8 cellular contexts compared by ENCODE assay signal in the genomic region with DNA sequence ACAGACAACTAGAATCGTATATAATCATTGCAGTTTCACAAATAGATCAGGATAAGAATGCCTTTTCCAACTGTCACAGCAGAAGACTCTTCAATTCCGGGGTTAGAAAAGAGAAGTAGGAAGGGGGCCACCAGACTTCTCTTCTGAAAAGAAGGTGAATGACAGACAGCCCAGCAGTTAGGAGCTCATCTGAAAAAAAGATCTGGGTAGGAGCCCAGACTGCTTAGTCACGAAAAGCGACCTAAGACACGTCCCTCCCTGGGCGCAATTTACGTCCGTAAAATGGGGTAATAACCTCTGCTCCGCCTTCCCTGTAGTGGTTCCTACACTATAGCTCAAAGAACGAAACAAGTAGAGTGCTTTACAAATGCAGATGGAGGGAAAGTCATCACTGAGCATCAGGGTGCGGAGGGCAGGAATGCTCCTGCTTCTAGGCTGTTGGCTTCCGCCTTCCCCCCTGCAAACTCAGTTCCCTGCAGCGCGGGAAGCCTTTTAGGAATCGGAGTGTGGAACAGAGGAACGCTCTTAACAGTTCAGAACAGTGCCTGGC. TPM values are rescaled to one million over a fixed set of nuclear protein-coding genes. Genes with fewer than 3 reads are reported as not detected.
DNase-seq lines count a peak whose midpoint lies in the region; ATAC-seq, FAIRE-seq and TF ChIP-seq lines count a peak whose summit lies in the region.

No MANE protein-coding gene starts in this region.

- CTCF ChIA-PET in endothelial cell of umbilical vein (lab: Charles Lee), result interaction anchor here (0.6 to 4.0 kb wide), 11 partner anchors 9 to 422 kb away, joined by 3 to 27 read pairs (median 4); partner anchors contain the start of gene CC2D1B

- H3K27ac ChIP-seq in endothelial cell of umbilical vein (ENCODE audit: insufficient read depth, low read depth, low read length) (peak overlapping the region; percentile 98), thymus (ENCODE audit: low read depth) (no peak overlapping the region)

- peak overlapping the region; percentile 83 for H2AFZ ChIP-seq in endothelial cell of umbilical vein (ENCODE audit: low read depth, low read length)

- peaks cover 34 to 44% of the 10 kb centered on the region in 2 donors for H3K4me1 Mint-ChIP-seq in natural killer cell

- H3K9me3 Mint-ChIP-seq in natural killer cell, result no peaks in the 10 kb centered on the region

- H3K4me3 Mint-ChIP-seq in natural killer cell, result peak overlapping the region; percentile 100

- H3K27ac Mint-ChIP-seq in natural killer cell, result peak overlapping the region; percentile 95 to 98

- H3K4me1 ChIP-seq in endothelial cell of umbilical vein (ENCODE audit: control insufficient read depth, extremely low read depth, insufficient read depth, low read length), result peaks cover 14% of the 10 kb centered on the region
- H3K4me1 ChIP-seq in thymus (ENCODE audit: control insufficient read depth, insufficient read depth, low read length), result peaks cover 9% of the 10 kb centered on the region

- H3K36me3 Mint-ChIP-seq in natural killer cell, result peaks cover 4% of the 10 kb centered on the region

- H3K36me3 ChIP-seq in endothelial cell of umbilical vein (ENCODE audit: control insufficient read depth in 2 of 2, extremely low read depth in 1 of 2, insufficient read depth in 2 of 2, low read length in 2 of 2) (peaks cover 3 to 4% of the 10 kb centered on the region in 2 experiments), thymus (ENCODE audit: control insufficient read depth, insufficient read depth) (peaks cover 9% of the 10 kb centered on the region)

- no peaks in the 10 kb centered on the region for H3K9me1 ChIP-seq in endothelial cell of umbilical vein (replicated peaks; ENCODE audit: control insufficient read depth, extremely low read depth, insufficient read depth, low read length)

- no peaks in the 10 kb centered on the region for H4K20me1 ChIP-seq in endothelial cell of umbilical vein (replicated peaks; ENCODE audit: control insufficient read depth, extremely low read depth, insufficient read depth, low read length)

- peaks cover 39% of the 10 kb centered on the region for H3K79me2 ChIP-seq in endothelial cell of umbilical vein (ENCODE audit: control insufficient read depth, insufficient read depth, low read length)

- peak; percentile 10 for ATAC-seq in GM18508 (IDR thresholded peaks at IDR 0.05; ENCODE audit: insufficient read depth, unreplicated experiment)
- ATAC-seq in HG02973 (IDR thresholded peaks at IDR 0.05; ENCODE audit: unreplicated experiment), result peak; percentile 32
- ATAC-seq in natural killer cell, result peak; percentile 55 to 72 (median 60)

- no peak for FAIRE-seq in endothelial cell of umbilical vein (lab: Jason Lieb, UNC)

- H3K4me3 ChIP-seq in endothelial cell of umbilical vein (replicated peaks in 1 of 3; ENCODE audit: insufficient read depth in 1 of 3, low read depth in 1 of 3, low read length in 3 of 3) (peak overlapping the region; percentile 57 to 98 (median 83)), thymus (ENCODE audit: low read length) (peak overlapping the region; percentile 81)

- dilution Hi-C loops in endothelial cell of umbilical vein (cut with MboI; ENCODE audit: extremely low pct_ligation_motif_present, low sequenced_read_pairs), result no loop called here

- WGBS in thymus, result under 1% methylated on average over 16 of the region's 16 CpGs

- H3K27me3 ChIP-seq in endothelial cell of umbilical vein (ENCODE audit: control insufficient read depth in 2 of 2, insufficient read depth in 2 of 2, low read length in 2 of 2) (no peaks in the 10 kb centered on the region), thymus (ENCODE audit: control insufficient read depth, insufficient read depth) (no peaks in the 10 kb centered on the region)

- TF ChIP-seq CTCF in endothelial cell of umbilical vein (IDR thresholded peaks at IDR 0.05; ENCODE audit: extremely low read depth in 1 of 2, insufficient read depth in 1 of 2, low read depth in 1 of 2, low read length in 2 of 2) (no peak), natural killer cell (IDR thresholded peaks at IDR 0.05) (no peak)

- H3K9me3 ChIP-seq in endothelial cell of umbilical vein (replicated peaks; ENCODE audit: control insufficient read depth, insufficient read depth, low read length) (no peaks in the 10 kb centered on the region), thymus (ENCODE audit: control insufficient read depth) (no peaks in the 10 kb centered on the region)

- no peak for TF ChIP-seq POLR2A in endothelial cell of umbilical vein (IDR thresholded peaks at IDR 0.05; ENCODE audit: low read depth, low read length)

- H3K9ac ChIP-seq in endothelial cell of umbilical vein (replicated peaks; ENCODE audit: extremely low read depth, insufficient read depth, low read length), result peak overlapping the region; percentile 98

- intact Hi-C loops in endothelial cell of umbilical vein (cut with micrococcal nuclease), result loop anchor here (1.0 to 10.0 kb wide), 5 partner anchors 37 to 791 kb away; partner anchors contain the start of genes CC2D1B and CPT2
- intact Hi-C loops in natural killer cell (cut with micrococcal nuclease), result loop anchor here (1.0 to 5.0 kb wide), 6 partner anchors 21 to 323 kb away; partner anchors contain the start of genes CC2D1B and ZYG11B

- in situ Hi-C loops in ACHN (cut with HindIII; ENCODE audit: low pct_ligation_motif_present, low pct_unique_long_range_greater_than_20kb, low sequenced_read_pairs), result no loop called here

- TSS peak; percentile 63 for BruUV-seq in endothelial cell of umbilical vein (replicated peaks; lab: Mats Ljungman, UMichigan)

- peak overlapping the region; percentile 84 for H3K4me2 ChIP-seq in endothelial cell of umbilical vein (ENCODE audit: insufficient read depth, low read length)

- DNase-seq in ACHN (peak; percentile 80), NCI-H2171 treated with DMSO at 0.1 percent for 48 hours (lab: John Stamatoyannopoulos, UW) (peak; percentile 64), endothelial cell of umbilical vein (ENCODE audit: low read depth, low spot score) (peak; percentile 69), natural killer cell (peak; percentile 33)
- peak; percentile 23 to 40 for DNase-seq in activated CD4-positive, alpha-beta T cell treated with anti-CD3 and anti-CD28 coated beads for 24 hours (ENCODE audit: low read depth in 2 of 2)

- POLR2A ChIA-PET in endothelial cell of umbilical vein (lab: Charles Lee), result interaction anchor here (0.6 kb wide), 1 partner anchor 150 kb away, joined by 4 read pairs; the partner anchor contains the start of gene TUT4

- no peaks in the 10 kb centered on the region for H3K27me3 Mint-ChIP-seq in natural killer cell (ENCODE audit: low read depth in 2 of 2)

TF ChIP-seq in endothelial cell of umbilical vein, 7 proteins besides CTCF, POLR2A, EP300 and RAD21:
- TF ChIP-seq FOS (IDR thresholded peaks at IDR 0.05; ENCODE audit: borderline replicate concordance, insufficient read depth, low read length) (no peak), GATA2 (IDR thresholded peaks at IDR 0.05; ENCODE audit: insufficient read depth, insufficient read length, low read depth, low read length) (no peak), POLR2AphosphoS5 (IDR thresholded peaks at IDR 0.05; ENCODE audit: insufficient read depth, low read depth, low read length) (no peak), JUN (IDR thresholded peaks at IDR 0.05; ENCODE audit: borderline replicate concordance, insufficient read depth, insufficient read length, low read depth) (no peak), MYC (IDR thresholded peaks at IDR 0.05; ENCODE audit: low read depth, low read length) (no peak), EZH2 (IDR thresholded peaks at IDR 0.05; ENCODE audit: borderline replicate concordance, low read depth, low read length, severe bottlenecking) (no peak)
- TF ChIP-seq, protein P1, sequence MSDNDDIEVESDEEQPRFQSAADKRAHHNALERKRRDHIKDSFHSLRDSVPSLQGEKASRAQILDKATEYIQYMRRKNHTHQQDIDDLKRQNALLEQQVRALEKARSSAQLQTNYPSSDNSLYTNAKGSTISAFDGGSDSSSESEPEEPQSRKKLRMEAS (IDR thresholded peaks at IDR 0.05; ENCODE audit: insufficient read depth, insufficient read length), result no peak

RNA-seq across cellular contexts. Expression of gene ORC1, which starts 0.6 kb away (rescaled TPM):
- 11.0 and 12.0 TPM in 2 replicates for total RNA-seq in endothelial cell of umbilical vein
- polyA plus RNA-seq in endothelial cell of umbilical vein, result 5.6 and 6.5 TPM in 2 replicates
- polyA plus RNA-seq in endothelial cell of umbilical vein (2011; cell fraction: cytosol; rRNA removed), result 8.3 and 10.6 TPM in 2 replicates
- polyA plus RNA-seq in endothelial cell of umbilical vein (2011; cell fraction: nucleus; rRNA removed), result 9.0 and 12.2 TPM in 2 replicates
- 3.9 and 9.1 TPM in 2 replicates for polyA plus RNA-seq in endothelial cell of umbilical vein (2012)
- 7.1 and 9.1 TPM in 2 replicates for polyA minus RNA-seq in endothelial cell of umbilical vein
- 22.6 TPM for polyA minus RNA-seq in endothelial cell of umbilical vein (2011; cell fraction: cytosol; rRNA and poly(A)+ RNA removed)
- polyA minus RNA-seq in endothelial cell of umbilical vein (2011; cell fraction: nucleus; rRNA and poly(A)+ RNA removed), result 4.3 and 6.8 TPM in 2 replicates
- 1 to 10 TPM; 1.9 to 2.6 (median 2.1) TPM for total RNA-seq in natural killer cell
- 0.96 TPM for polyA plus RNA-seq in thymus

RNA-seq across cellular contexts. Expression of gene PRPF38A, which starts 0.8 kb away (rescaled TPM):
- total RNA-seq in endothelial cell of umbilical vein, result 38.4 and 42.0 TPM in 2 replicates
- polyA plus RNA-seq in endothelial cell of umbilical vein, result 15.9 and 16.0 TPM in 2 replicates
- 16.8 and 21.4 TPM in 2 replicates for polyA plus RNA-seq in endothelial cell of umbilical vein (2011; cell fraction: cytosol; rRNA removed)
- 37.8 and 45.2 TPM in 2 replicates for polyA plus RNA-seq in endothelial cell of umbilical vein (2011; cell fraction: nucleus; rRNA removed)
- 22.5 and 33.4 TPM in 2 replicates for polyA plus RNA-seq in endothelial cell of umbilical vein (2012)
- 32.2 and 48.4 TPM in 2 replicates for polyA minus RNA-seq in endothelial cell of umbilical vein
- polyA minus RNA-seq in endothelial cell of umbilical vein (2011; cell fraction: cytosol; rRNA and poly(A)+ RNA removed), result 23.1 TPM
- polyA minus RNA-seq in endothelial cell of umbilical vein (2011; cell fraction: nucleus; rRNA and poly(A)+ RNA removed), result 40.2 and 51.2 TPM in 2 replicates
- 10 to 100 TPM; 73.9 to 97.2 (median 95.4) TPM for total RNA-seq in natural killer cell
- polyA plus RNA-seq in thymus, result 25.4 TPM

RNA-seq across cellular contexts. Expression of gene CC2D1B, which starts 37.6 kb away (rescaled TPM):
- total RNA-seq in endothelial cell of umbilical vein (32.6 and 39.9 TPM in 2 replicates), natural killer cell (10 to 100 TPM; 61.4 to 78.4 (median 68.8) TPM)
- polyA plus RNA-seq in endothelial cell of umbilical vein (15.8 and 16.9 TPM in 2 replicates), thymus (36.4 TPM)
- polyA plus RNA-seq in endothelial cell of umbilical vein (2011; cell fraction: cytosol; rRNA removed), result 13.0 and 15.9 TPM in 2 replicates
- 65.5 and 82.5 TPM in 2 replicates for polyA plus RNA-seq in endothelial cell of umbilical vein (2011; cell fraction: nucleus; rRNA removed)
- 15.3 and 15.6 TPM in 2 replicates for polyA plus RNA-seq in endothelial cell of umbilical vein (2012)
- polyA minus RNA-seq in endothelial cell of umbilical vein, result 26.4 and 29.5 TPM in 2 replicates
- 15.1 TPM for polyA minus RNA-seq in endothelial cell of umbilical vein (2011; cell fraction: cytosol; rRNA and poly(A)+ RNA removed)
- 29.6 and 30.5 TPM in 2 replicates for polyA minus RNA-seq in endothelial cell of umbilical vein (2011; cell fraction: nucleus; rRNA and poly(A)+ RNA removed)

Comparison
In these comparisons a context has a peak if more than half of its experiments do, and no peak if none do; other contexts are left out.
1. ATAC-seq: peak in every context shown above with its lines; median percentile 60 in natural killer cell; 32 in HG02973; 10 in GM18508.